12 cellular contexts compared by ENCODE assay signal in genomic region chr15:94238539-94239118, GRCh38. TPM values are rescaled to one million over a fixed set of nuclear protein-coding genes. Genes with fewer than 3 reads are reported as not detected.
DNase-seq lines count a peak whose midpoint lies in the region; ATAC-seq and TF ChIP-seq lines count a peak whose summit lies in the region.
"Had no signal": no experiment of that assay in that cellular context is flagged by ENCODE, and none has a peak within 500 bp of the region (broad histone marks: within the 10 kb centered on the region; RNA-seq: fewer than 3 reads in every experiment).

No MANE protein-coding gene starts in this region.

- H3K79me2 ChIP-seq in OCI-LY3 (ENCODE audit: low read length) = no peaks in the 10 kb centered on the region

- 56 to 65% methylated on average over 4 of the region's 4 CpGs for WGBS in thyroid gland, 2 donors

- no peaks in the 10 kb centered on the region for H4K20me1 ChIP-seq in OCI-LY3 (ENCODE audit: insufficient read depth, low read length)

- H3K4me1 Mint-ChIP-seq in activated T-cell treated with anti-CD3 and anti-CD28 coated beads, Interleukin-2, amount 50 U/mL, for 4 hours (ENCODE audit: low read depth) = peaks cover 61% of the 10 kb centered on the region

- in situ Hi-C loops in KBM-7 (cut with MboI; ENCODE audit: low pct_unique_long_range_greater_than_20kb, low sequenced_read_pairs) = no loop called here

- H3K4me2 ChIP-seq in OCI-LY3 (ENCODE audit: low read length) = peak overlapping the region; percentile 17; the same call in 1 of the 2 replicates

- H3K36me3 Mint-ChIP-seq in activated T-cell treated with anti-CD3 and anti-CD28 coated beads, Interleukin-2, amount 50 U/mL, for 4 hours (ENCODE audit: insufficient read depth) = peaks cover 4% of the 10 kb centered on the region

- no peaks in the 10 kb centered on the region for H3K27me3 Mint-ChIP-seq in activated T-cell treated with anti-CD3 and anti-CD28 coated beads, Interleukin-2, amount 50 U/mL, for 4 hours (ENCODE audit: low read depth)

- H3K9ac ChIP-seq in OCI-LY3 (ENCODE audit: low read length) = no peak overlapping the region

- peak overlapping the region; percentile 23 for H3K4me3 Mint-ChIP-seq in activated T-cell treated with anti-CD3 and anti-CD28 coated beads, Interleukin-2, amount 50 U/mL, for 4 hours

- H3K36me3 ChIP-seq in OCI-LY3 (replicated peaks; ENCODE audit: low read depth, low read length) (no peaks in the 10 kb centered on the region), thyroid gland (no peaks in the 10 kb centered on the region)

- no peak for DNase-seq in activated T-cell treated with anti-CD3 and anti-CD28 coated beads, Interleukin-2, amount 50 U/mL, for 4 hours
- no peak for DNase-seq in activated T-cell treated with anti-CD3 and anti-CD28 coated beads, Interleukin-2, amount 50 U/mL, for 1 hour
- DNase-seq in thyroid gland = peak in 1 of 2 donors; percentile 7
- DNase-seq in KBM-7 = no peak
- no peak for DNase-seq in NCI-H526 treated with DMSO at 0.1 percent for 48 hours (lab: John Stamatoyannopoulos, UW)
- DNase-seq in kidney tubule cell (ENCODE audit: low spot score) = no peak
- DNase-seq: activated CD8-positive, alpha-beta memory T cell treated with anti-CD3 and anti-CD28 coated beads, Interleukin-2, amount 50 U/mL, for 4 hours; mesenchymal stem cell; NCI-H524; stimulated activated CD4-positive, alpha-beta T cell treated with anti-CD3 and anti-CD28 coated beads, Interleukin-4, amount 100 ng/mL, for 1 hour had no signal

- no peaks in the 10 kb centered on the region for H3K9me3 ChIP-seq in OCI-LY3 (ENCODE audit: insufficient read depth, low read length)
- H3K9me3 ChIP-seq in thyroid gland = no peaks in the 10 kb centered on the region

- intact Hi-C loops in thyroid gland (cut with DNase I) = no loop called here

- H3K27me3 ChIP-seq in OCI-LY3 (ENCODE audit: low read depth, low read length) = no peaks in the 10 kb centered on the region
- H3K27me3 ChIP-seq in thyroid gland = no peaks in the 10 kb centered on the region

- H3K9me3 Mint-ChIP-seq in activated T-cell treated with anti-CD3 and anti-CD28 coated beads, Interleukin-2, amount 50 U/mL, for 4 hours = no peaks in the 10 kb centered on the region

- TF ChIP-seq CTCF in OCI-LY3 (IDR thresholded peaks at IDR 0.05; ENCODE audit: low read depth, low read length) (no peak), thyroid gland (IDR thresholded peaks at IDR 0.05) (no peak)

- no peak for ATAC-seq in activated T-cell treated with anti-CD3 and anti-CD28 coated beads, Interleukin-2, amount 50 U/mL, for 4 hours
- peak; percentile 44 for ATAC-seq in HG02970 (IDR thresholded peaks at IDR 0.05; ENCODE audit: low FRiP score, unreplicated experiment)

- no peak overlapping the region for H3K27ac ChIP-seq in OCI-LY3 (ENCODE audit: low read length)
- peak overlapping the region; percentile 61 to 85 (median 75) for H3K27ac ChIP-seq in thyroid gland

- no peak for TF ChIP-seq POLR2A in thyroid gland (IDR thresholded peaks at IDR 0.05)

- no peak overlapping the region for H2AFZ ChIP-seq in OCI-LY3 (ENCODE audit: low read depth, low read length)

- H3K4me1 ChIP-seq in OCI-LY3 (ENCODE audit: low read length) (peaks cover 19% of the 10 kb centered on the region), thyroid gland (peaks cover 26 to 66% of the 10 kb centered on the region in 2 donors)

- no peak overlapping the region for H3K4me3 ChIP-seq in OCI-LY3 (ENCODE audit: low read length)
- no peak overlapping the region for H3K4me3 ChIP-seq in thyroid gland (replicated peaks in 1 of 3)

RNA-seq across cellular contexts. Expression of gene MCTP2, which starts 7.3 kb away (rescaled TPM):
- total RNA-seq in activated T-cell treated with anti-CD3 and anti-CD28 coated beads, Interleukin-2, amount 50 U/mL, for 4 hours = 10 to 100 TPM in 2 of 3 donors, 1 to 10 TPM in 1; 9.5 to 18.1 (median 14.2) TPM
- total RNA-seq in thyroid gland = 10 to 100 TPM; 35.2 to 84.0 (median 61.2) TPM
